ENCODE assay signal across 14 cellular contexts in genomic region chr10:58412502-58412961, GRCh38. TPM values are rescaled to one million over a fixed set of nuclear protein-coding genes. Genes with fewer than 3 reads are reported as not detected.
DNase-seq lines count a peak whose midpoint lies in the region; ATAC-seq and TF ChIP-seq lines count a peak whose summit lies in the region.
"Had no signal": no experiment of that assay in that cellular context is flagged by ENCODE, and none has a peak within 500 bp of the region (broad histone marks: within the 10 kb centered on the region; RNA-seq: fewer than 3 reads in every experiment).

No MANE protein-coding gene starts in this region.

- no peaks in the 10 kb centered on the region for H3K27me3 ChIP-seq in dorsolateral prefrontal cortex

- intact Hi-C loops in dorsolateral prefrontal cortex (cut with DNase I): no loop called here

- peak overlapping the region in 1 of 59 donors; percentile 43 for H3K27ac ChIP-seq in dorsolateral prefrontal cortex
- H3K27ac ChIP-seq: epithelial cell of prostate had no signal

- no peak for ATAC-seq in GM19395 (IDR thresholded peaks at IDR 0.05; ENCODE audit: unreplicated experiment)

- peak; percentile 61 for DNase-seq in GM04504 (ENCODE audit: low read depth)
- DNase-seq in NCI-H82 (lab: John Stamatoyannopoulos, UW): peak; percentile 55
- DNase-seq in epithelial cell of esophagus (ENCODE audit: low read depth): peak; percentile 62
- DNase-seq in renal cortical epithelial cell (ENCODE audit: low read depth): peak; percentile 91
- DNase-seq in dorsolateral prefrontal cortex: no peak
- DNase-seq in activated CD4-positive, alpha-beta T cell treated with anti-CD3 and anti-CD28 coated beads, Interleukin-2, amount 50 U/mL, for 48 hours: no peak
- no peak for DNase-seq in DMS53 (lab: John Stamatoyannopoulos, UW)
- DNase-seq: activated CD8-positive, alpha-beta memory T cell treated with anti-CD3 and anti-CD28 coated beads, Interleukin-2, amount 50 U/mL, for 48 hours; DMS79 treated with DMSO at 0.1 percent for 48 hours; NCI-H1930; nephron progenitor cell; T-helper 2 cell had no signal

- H3K4me3 ChIP-seq in epithelial cell of esophagus (ENCODE audit: low read length) (no peak overlapping the region), dorsolateral prefrontal cortex (no peak overlapping the region)

- TF ChIP-seq CTCF in epithelial cell of esophagus (IDR thresholded peaks at IDR 0.05; ENCODE audit: insufficient read depth, low read depth, low read length, missing control alignments): no peak
- TF ChIP-seq CTCF in dorsolateral prefrontal cortex (IDR thresholded peaks at IDR 0.05 in 54 of 56, conservative IDR thresholded peaks at IDR 0.05 in 2 of 56; ENCODE audit: low read depth in 1 of 56, partially characterized antibody in 56 of 56): no peak

RNA-seq across cellular contexts. Expression of gene TFAM, which starts 27.3 kb away (rescaled TPM):
- total RNA-seq in renal cortical epithelial cell (33.3 and 41.0 TPM in 2 replicates), dorsolateral prefrontal cortex (10 to 100 TPM; 17.3 to 34.6 (median 24.2) TPM)

Comparison
In these comparisons a context has a peak if more than half of its experiments do, and no peak if none do; other contexts are left out.
1. DNase-seq: peak in GM04504 (single experiment), NCI-H82 (single experiment), epithelial cell of esophagus (single experiment) and renal cortical epithelial cell (single experiment); none in dorsolateral prefrontal cortex (0 of 10), activated CD4-positive, alpha-beta T cell treated with anti-CD3 and anti-CD28 coated beads, Interleukin-2, amount 50 U/mL, for 48 hours (0 of 2) and DMS53 (single experiment).